ENCODE assay signal across 26 cellular contexts in the genomic region with DNA sequence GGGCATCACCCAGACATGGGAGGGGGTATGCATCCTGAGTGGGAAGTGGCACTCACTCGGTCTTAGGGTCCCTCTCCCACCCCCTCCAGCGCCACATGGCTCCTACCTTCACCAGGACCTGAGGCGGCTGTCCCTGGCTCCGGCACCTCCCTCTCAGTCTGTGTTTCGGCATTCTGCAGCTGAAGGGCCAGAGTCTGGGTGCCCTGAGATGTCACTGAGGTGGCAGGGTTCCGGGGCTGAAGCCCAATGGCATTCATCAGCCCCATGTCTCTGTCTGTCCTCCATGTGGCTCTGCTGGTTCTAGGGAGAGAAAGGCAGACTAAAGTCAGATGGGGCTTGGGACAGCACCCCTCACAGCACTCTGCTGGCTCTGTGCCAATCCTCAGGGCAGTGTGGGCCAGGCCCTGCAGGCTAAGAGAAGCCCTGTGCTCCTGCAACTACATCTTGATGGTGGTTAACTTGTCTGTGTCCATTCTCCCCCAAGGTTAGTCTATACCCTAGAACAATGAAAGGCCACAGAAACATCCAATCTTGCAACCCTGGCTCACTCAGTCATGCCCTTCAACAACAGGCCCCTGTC. TPM values are rescaled to one million over a fixed set of nuclear protein-coding genes. Genes with fewer than 3 reads are reported as not detected.
"Had no signal": no experiment of that assay in that cellular context is flagged by ENCODE, and none has a peak within 500 bp of the region (broad histone marks: within the 10 kb centered on the region; RNA-seq: fewer than 3 reads in every experiment).

No MANE protein-coding gene starts in this region.

- H3K4me1 ChIP-seq: breast epithelium had no signal

- H3K9ac ChIP-seq: KMS-11 had no signal

- ATAC-seq: activated T-cell treated with anti-CD3 and anti-CD28 coated beads, Interleukin-2, amount 50 U/mL, for 72 hours; PC-3; T-helper 17 cell had no signal

- H3K27ac ChIP-seq: adrenal gland, breast epithelium, KMS-11 had no signal

- H3K9me3 ChIP-seq: adrenal gland, breast epithelium had no signal

- H3K4me3 ChIP-seq: adrenal gland, breast epithelium had no signal

- DNase-seq: activated B cell treated with CpG ODN at 0.5 μM for 24 hours; activated CD4-positive, alpha-beta memory T cell treated with anti-CD3 and anti-CD28 coated beads for 36 hours; activated CD4-positive, alpha-beta T cell treated with anti-CD3 and anti-CD28 coated beads, Interleukin-2, amount 10 ng/mL, durations not matched to agents 7 days and 5 days; activated CD8-positive, alpha-beta memory T cell treated with anti-CD3 and anti-CD28 coated beads for 24 hours; activated gamma-delta T cell treated with Interleukin-2 at 50 U/mL for 16 hours; activated naive CD4-positive, alpha-beta T cell treated with anti-CD3 and anti-CD28 coated beads, Interleukin-2, amount 50 U/mL, for 16 hours; activated naive CD8-positive, alpha-beta T cell treated with anti-CD3 and anti-CD28 coated beads, Interleukin-2, amount 10 ng/mL, durations not matched to agents 7 days and 5 days; activated T-cell treated with anti-CD3 and anti-CD28 coated beads, Interleukin-2, amount 50 U/mL, for 72 hours; adrenal gland; anterior cingulate cortex; caudate nucleus; MV-4-11; NCI-H1092 treated with DMSO at 0.1 percent for 48 hours; NCI-H1417 treated with DMSO at 0.1 percent for 48 hours; NCI-H1694; NCI-H2029; NCI-H345; NCI-H510A; NCI-H69; PC-3; SHP77 treated with DMSO at 0.1 percent for 48 hours; T-helper 17 cell; T-helper 9 cell had no signal

- H3K4me2 ChIP-seq: KMS-11 had no signal

- H3K27me3 ChIP-seq: adrenal gland, breast epithelium had no signal

RNA-seq across cellular contexts. Expression of a gene that starts 16.9 kb away (rescaled TPM):
- total RNA-seq: activated CD4-positive, alpha-beta memory T cell treated with anti-CD3 and anti-CD28 coated beads for 36 hours; MCF 10A; PC-3 had no signal
